Comparison of ENCODE assay signal across 1 cellular context in the genomic region with DNA sequence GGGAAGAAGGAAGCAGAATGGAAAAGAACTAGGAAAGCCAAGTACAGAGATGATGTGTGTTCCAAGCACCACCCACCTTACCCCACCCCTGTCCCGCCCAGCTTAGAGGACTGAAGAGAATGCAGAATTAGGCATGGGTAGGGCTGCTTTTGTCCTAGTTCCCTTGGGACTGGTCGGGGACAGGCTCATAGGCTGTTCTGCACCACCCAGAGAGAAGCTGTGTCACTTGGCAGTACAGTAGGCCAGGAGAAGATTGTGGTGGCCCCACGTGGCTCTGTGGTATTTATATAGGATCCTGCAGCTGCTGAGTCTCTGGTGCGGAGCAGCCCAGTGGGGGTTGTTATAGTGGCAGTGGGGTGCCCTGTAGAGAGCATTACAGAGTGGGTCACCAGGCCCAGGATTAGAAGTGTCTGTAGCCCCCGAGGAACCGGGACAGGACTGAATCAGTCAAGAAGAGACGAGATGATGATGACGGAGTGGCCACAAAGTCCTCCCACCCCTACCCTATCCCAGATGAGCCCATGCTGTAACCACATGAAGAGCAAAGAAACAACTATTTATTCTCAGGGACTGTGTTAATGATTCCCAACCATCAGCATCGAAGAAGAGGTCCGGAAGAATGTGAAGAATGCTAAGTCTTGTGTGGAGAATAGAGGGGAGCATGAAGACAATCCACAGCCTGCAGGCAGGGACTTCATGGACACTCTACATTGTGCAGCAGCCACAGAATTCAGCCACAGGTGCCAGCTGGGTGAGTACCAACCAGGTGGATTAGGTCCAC.
TF ChIP-seq lines count a peak whose summit lies in the region.

No MANE protein-coding gene starts in this region.

TF ChIP-seq in WTC11, 78 proteins besides CTCF, POLR2A, EP300 and RAD21:
- TF ChIP-seq, protein P1, sequence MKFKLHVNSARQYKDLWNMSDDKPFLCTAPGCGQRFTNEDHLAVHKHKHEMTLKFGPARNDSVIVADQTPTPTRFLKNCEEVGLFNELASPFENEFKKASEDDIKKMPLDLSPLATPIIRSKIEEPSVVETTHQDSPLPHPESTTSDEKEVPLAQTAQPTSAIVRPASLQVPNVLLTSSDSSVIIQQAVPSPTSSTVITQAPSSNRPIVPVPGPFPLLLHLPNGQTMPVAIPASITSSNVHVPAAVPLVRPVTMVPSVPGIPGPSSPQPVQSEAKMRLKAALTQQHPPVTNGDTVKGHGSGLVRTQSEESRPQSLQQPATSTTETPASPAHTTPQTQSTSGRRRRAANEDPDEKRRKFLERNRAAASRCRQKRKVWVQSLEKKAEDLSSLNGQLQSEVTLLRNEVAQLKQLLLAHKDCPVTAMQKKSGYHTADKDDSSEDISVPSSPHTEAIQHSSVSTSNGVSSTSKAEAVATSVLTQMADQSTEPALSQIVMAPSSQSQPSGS (CRISPR knock-in tag; IDR thresholded peaks at IDR 0.05; ENCODE audit: borderline replicate concordance, low read depth), result no peak
- no peak for TF ChIP-seq SMAD3 (CRISPR knock-in tag; IDR thresholded peaks at IDR 0.05; ENCODE audit: borderline replicate concordance)
